Comparison of ENCODE assay signal across 1 cellular context in the genomic region with DNA sequence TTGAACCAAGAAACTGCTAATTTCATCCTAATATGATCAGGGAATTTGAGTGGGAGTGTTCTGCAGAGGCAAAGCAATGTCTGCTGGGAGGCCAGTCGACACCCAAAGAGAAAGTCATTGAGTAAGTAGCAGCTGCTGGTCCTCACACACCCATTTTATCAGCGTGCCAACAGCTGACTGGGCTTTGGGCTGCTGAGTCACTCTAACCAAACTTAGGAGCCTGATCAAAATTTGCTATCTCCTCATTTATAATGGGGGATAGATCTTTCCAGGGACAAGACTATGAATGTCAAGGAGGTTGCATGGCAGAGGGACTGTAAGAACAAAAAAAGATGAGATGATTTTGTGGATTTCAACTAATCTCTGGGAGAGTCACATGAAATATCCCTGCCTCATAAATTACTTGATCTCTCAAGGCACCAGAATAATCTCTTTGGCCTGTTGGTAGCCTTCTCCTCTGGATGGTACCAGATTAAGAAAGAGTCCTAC.
TF ChIP-seq lines count a peak whose summit lies in the region.

No MANE protein-coding gene starts in this region.

TF ChIP-seq in K562, 482 proteins besides CTCF, POLR2A, EP300 and RAD21 (continued from another document and continues in another):
- TF ChIP-seq, protein P1, sequence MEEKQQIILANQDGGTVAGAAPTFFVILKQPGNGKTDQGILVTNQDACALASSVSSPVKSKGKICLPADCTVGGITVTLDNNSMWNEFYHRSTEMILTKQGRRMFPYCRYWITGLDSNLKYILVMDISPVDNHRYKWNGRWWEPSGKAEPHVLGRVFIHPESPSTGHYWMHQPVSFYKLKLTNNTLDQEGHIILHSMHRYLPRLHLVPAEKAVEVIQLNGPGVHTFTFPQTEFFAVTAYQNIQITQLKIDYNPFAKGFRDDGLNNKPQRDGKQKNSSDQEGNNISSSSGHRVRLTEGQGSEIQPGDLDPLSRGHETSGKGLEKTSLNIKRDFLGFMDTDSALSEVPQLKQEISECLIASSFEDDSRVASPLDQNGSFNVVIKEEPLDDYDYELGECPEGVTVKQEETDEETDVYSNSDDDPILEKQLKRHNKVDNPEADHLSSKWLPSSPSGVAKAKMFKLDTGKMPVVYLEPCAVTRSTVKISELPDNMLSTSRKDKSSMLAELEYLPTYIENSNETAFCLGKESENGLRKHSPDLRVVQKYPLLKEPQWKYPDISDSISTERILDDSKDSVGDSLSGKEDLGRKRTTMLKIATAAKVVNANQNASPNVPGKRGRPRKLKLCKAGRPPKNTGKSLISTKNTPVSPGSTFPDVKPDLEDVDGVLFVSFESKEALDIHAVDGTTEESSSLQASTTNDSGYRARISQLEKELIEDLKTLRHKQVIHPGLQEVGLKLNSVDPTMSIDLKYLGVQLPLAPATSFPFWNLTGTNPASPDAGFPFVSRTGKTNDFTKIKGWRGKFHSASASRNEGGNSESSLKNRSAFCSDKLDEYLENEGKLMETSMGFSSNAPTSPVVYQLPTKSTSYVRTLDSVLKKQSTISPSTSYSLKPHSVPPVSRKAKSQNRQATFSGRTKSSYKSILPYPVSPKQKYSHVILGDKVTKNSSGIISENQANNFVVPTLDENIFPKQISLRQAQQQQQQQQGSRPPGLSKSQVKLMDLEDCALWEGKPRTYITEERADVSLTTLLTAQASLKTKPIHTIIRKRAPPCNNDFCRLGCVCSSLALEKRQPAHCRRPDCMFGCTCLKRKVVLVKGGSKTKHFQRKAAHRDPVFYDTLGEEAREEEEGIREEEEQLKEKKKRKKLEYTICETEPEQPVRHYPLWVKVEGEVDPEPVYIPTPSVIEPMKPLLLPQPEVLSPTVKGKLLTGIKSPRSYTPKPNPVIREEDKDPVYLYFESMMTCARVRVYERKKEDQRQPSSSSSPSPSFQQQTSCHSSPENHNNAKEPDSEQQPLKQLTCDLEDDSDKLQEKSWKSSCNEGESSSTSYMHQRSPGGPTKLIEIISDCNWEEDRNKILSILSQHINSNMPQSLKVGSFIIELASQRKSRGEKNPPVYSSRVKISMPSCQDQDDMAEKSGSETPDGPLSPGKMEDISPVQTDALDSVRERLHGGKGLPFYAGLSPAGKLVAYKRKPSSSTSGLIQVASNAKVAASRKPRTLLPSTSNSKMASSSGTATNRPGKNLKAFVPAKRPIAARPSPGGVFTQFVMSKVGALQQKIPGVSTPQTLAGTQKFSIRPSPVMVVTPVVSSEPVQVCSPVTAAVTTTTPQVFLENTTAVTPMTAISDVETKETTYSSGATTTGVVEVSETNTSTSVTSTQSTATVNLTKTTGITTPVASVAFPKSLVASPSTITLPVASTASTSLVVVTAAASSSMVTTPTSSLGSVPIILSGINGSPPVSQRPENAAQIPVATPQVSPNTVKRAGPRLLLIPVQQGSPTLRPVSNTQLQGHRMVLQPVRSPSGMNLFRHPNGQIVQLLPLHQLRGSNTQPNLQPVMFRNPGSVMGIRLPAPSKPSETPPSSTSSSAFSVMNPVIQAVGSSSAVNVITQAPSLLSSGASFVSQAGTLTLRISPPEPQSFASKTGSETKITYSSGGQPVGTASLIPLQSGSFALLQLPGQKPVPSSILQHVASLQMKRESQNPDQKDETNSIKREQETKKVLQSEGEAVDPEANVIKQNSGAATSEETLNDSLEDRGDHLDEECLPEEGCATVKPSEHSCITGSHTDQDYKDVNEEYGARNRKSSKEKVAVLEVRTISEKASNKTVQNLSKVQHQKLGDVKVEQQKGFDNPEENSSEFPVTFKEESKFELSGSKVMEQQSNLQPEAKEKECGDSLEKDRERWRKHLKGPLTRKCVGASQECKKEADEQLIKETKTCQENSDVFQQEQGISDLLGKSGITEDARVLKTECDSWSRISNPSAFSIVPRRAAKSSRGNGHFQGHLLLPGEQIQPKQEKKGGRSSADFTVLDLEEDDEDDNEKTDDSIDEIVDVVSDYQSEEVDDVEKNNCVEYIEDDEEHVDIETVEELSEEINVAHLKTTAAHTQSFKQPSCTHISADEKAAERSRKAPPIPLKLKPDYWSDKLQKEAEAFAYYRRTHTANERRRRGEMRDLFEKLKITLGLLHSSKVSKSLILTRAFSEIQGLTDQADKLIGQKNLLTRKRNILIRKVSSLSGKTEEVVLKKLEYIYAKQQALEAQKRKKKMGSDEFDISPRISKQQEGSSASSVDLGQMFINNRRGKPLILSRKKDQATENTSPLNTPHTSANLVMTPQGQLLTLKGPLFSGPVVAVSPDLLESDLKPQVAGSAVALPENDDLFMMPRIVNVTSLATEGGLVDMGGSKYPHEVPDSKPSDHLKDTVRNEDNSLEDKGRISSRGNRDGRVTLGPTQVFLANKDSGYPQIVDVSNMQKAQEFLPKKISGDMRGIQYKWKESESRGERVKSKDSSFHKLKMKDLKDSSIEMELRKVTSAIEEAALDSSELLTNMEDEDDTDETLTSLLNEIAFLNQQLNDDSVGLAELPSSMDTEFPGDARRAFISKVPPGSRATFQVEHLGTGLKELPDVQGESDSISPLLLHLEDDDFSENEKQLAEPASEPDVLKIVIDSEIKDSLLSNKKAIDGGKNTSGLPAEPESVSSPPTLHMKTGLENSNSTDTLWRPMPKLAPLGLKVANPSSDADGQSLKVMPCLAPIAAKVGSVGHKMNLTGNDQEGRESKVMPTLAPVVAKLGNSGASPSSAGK (IDR thresholded peaks at IDR 0.05) = no peak
- TF ChIP-seq ZEB2 (IDR thresholded peaks at IDR 0.05) (no peak), JUN (IDR thresholded peaks at IDR 0.05; ENCODE audit: borderline replicate concordance, low read depth, low read length) (peak; percentile 60; the same call in 1 of the 2 replicates), JUN (CRISPR knock-in tag; IDR thresholded peaks at IDR 0.05; ENCODE audit: borderline replicate concordance) (no peak), RBM22 (IDR thresholded peaks at IDR 0.05; ENCODE audit: low read depth, low read length, poor library complexity, severe bottlenecking) (no peak), TCF3 (CRISPR knock-in tag; IDR thresholded peaks at IDR 0.05) (peak; percentile 80), LARP7 (IDR thresholded peaks at IDR 0.05) (no peak), DPF2 (IDR thresholded peaks at IDR 0.05) (peak; percentile 92), ZNF707 (CRISPR knock-in tag; conservative IDR thresholded peaks at IDR 0.05) (no peak), ZNF699 (CRISPR knock-in tag; IDR thresholded peaks at IDR 0.05; ENCODE audit: insufficient replicate concordance) (no peak), SETDB1 (IDR thresholded peaks at IDR 0.05; ENCODE audit: low read length) (no peak), ZNF197 (CRISPR knock-in tag; IDR thresholded peaks at IDR 0.05; ENCODE audit: low read depth) (no peak), ARNT (IDR thresholded peaks at IDR 0.05) (peak in 1 of 2 experiments; percentile 67; a peak in 1 of 4 replicates), STAT5A (IDR thresholded peaks at IDR 0.05; ENCODE audit: borderline replicate concordance, low read length) (peak; percentile 44; the same call in 1 of the 2 replicates), COPS2 (conservative IDR thresholded peaks at IDR 0.05) (no peak), GABPA (tag; conservative IDR thresholded peaks at IDR 0.05; ENCODE audit: low read depth) (no peak), TBP (optimal IDR thresholded peaks at IDR 0.05; ENCODE audit: low read depth, low read length) (no peak), RAD51 (IDR thresholded peaks at IDR 0.05; ENCODE audit: borderline replicate concordance, low read depth) (no peak), JUND (IDR thresholded peaks at IDR 0.05; ENCODE audit: borderline replicate concordance, low read depth, low read length) (peak; percentile 90), JUND (tag; IDR thresholded peaks at IDR 0.05; ENCODE audit: borderline replicate concordance, low read depth, low read length) (peak; percentile 92; the same call in 2 of the 3 replicates), ZBTB1 (CRISPR knock-in tag; IDR thresholded peaks at IDR 0.05; ENCODE audit: borderline replicate concordance, low read depth) (no peak), CREM (IDR thresholded peaks at IDR 0.05; ENCODE audit: low read depth) (peak; percentile 67), POLR2AphosphoS5 (IDR thresholded peaks at IDR 0.05; ENCODE audit: control insufficient read depth, insufficient read depth, low read depth, low read length) (peak; percentile 81; the same call in 1 of the 2 replicates), CHD4 (IDR thresholded peaks at IDR 0.05; ENCODE audit: insufficient read depth, insufficient replicate concordance, low read depth, low read length, poor library complexity, severe bottlenecking) (peak; percentile 15)
- TF ChIP-seq, protein P2, sequence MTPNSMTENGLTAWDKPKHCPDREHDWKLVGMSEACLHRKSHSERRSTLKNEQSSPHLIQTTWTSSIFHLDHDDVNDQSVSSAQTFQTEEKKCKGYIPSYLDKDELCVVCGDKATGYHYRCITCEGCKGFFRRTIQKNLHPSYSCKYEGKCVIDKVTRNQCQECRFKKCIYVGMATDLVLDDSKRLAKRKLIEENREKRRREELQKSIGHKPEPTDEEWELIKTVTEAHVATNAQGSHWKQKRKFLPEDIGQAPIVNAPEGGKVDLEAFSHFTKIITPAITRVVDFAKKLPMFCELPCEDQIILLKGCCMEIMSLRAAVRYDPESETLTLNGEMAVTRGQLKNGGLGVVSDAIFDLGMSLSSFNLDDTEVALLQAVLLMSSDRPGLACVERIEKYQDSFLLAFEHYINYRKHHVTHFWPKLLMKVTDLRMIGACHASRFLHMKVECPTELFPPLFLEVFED (CRISPR knock-in tag; conservative IDR thresholded peaks at IDR 0.05) = no peak
- TF ChIP-seq, protein P3, sequence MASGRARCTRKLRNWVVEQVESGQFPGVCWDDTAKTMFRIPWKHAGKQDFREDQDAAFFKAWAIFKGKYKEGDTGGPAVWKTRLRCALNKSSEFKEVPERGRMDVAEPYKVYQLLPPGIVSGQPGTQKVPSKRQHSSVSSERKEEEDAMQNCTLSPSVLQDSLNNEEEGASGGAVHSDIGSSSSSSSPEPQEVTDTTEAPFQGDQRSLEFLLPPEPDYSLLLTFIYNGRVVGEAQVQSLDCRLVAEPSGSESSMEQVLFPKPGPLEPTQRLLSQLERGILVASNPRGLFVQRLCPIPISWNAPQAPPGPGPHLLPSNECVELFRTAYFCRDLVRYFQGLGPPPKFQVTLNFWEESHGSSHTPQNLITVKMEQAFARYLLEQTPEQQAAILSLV (tag; IDR thresholded peaks at IDR 0.05) = no peak
- TF ChIP-seq, protein P4, sequence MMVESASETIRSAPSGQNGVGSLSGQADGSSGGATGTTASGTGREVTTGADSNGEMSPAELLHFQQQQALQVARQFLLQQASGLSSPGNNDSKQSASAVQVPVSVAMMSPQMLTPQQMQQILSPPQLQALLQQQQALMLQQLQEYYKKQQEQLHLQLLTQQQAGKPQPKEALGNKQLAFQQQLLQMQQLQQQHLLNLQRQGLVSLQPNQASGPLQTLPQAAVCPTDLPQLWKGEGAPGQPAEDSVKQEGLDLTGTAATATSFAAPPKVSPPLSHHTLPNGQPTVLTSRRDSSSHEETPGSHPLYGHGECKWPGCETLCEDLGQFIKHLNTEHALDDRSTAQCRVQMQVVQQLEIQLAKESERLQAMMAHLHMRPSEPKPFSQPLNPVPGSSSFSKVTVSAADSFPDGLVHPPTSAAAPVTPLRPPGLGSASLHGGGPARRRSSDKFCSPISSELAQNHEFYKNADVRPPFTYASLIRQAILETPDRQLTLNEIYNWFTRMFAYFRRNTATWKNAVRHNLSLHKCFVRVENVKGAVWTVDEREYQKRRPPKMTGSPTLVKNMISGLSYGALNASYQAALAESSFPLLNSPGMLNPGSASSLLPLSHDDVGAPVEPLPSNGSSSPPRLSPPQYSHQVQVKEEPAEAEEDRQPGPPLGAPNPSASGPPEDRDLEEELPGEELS (CRISPR knock-in tag; IDR thresholded peaks at IDR 0.05; ENCODE audit: borderline replicate concordance) = no peak
- TF ChIP-seq, protein P5, sequence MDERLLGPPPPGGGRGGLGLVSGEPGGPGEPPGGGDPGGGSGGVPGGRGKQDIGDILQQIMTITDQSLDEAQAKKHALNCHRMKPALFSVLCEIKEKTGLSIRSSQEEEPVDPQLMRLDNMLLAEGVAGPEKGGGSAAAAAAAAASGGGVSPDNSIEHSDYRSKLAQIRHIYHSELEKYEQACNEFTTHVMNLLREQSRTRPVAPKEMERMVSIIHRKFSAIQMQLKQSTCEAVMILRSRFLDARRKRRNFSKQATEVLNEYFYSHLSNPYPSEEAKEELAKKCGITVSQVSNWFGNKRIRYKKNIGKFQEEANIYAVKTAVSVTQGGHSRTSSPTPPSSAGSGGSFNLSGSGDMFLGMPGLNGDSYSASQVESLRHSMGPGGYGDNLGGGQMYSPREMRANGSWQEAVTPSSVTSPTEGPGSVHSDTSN (CRISPR knock-in tag; IDR thresholded peaks at IDR 0.05; ENCODE audit: low read depth) = no peak
- TF ChIP-seq, protein P5 (tag; conservative IDR thresholded peaks at IDR 0.05; ENCODE audit: low read depth) = peak; percentile 78
- TF ChIP-seq, protein P6, sequence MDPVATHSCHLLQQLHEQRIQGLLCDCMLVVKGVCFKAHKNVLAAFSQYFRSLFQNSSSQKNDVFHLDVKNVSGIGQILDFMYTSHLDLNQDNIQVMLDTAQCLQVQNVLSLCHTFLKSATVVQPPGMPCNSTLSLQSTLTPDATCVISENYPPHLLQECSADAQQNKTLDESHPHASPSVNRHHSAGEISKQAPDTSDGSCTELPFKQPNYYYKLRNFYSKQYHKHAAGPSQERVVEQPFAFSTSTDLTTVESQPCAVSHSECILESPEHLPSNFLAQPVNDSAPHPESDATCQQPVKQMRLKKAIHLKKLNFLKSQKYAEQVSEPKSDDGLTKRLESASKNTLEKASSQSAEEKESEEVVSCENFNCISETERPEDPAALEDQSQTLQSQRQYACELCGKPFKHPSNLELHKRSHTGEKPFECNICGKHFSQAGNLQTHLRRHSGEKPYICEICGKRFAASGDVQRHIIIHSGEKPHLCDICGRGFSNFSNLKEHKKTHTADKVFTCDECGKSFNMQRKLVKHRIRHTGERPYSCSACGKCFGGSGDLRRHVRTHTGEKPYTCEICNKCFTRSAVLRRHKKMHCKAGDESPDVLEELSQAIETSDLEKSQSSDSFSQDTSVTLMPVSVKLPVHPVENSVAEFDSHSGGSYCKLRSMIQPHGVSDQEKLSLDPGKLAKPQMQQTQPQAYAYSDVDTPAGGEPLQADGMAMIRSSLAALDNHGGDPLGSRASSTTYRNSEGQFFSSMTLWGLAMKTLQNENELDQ (CRISPR knock-in tag; IDR thresholded peaks at IDR 0.05; ENCODE audit: borderline replicate concordance) = no peak
